Comparison of ENCODE assay signal across 28 cellular contexts in the genomic region with DNA sequence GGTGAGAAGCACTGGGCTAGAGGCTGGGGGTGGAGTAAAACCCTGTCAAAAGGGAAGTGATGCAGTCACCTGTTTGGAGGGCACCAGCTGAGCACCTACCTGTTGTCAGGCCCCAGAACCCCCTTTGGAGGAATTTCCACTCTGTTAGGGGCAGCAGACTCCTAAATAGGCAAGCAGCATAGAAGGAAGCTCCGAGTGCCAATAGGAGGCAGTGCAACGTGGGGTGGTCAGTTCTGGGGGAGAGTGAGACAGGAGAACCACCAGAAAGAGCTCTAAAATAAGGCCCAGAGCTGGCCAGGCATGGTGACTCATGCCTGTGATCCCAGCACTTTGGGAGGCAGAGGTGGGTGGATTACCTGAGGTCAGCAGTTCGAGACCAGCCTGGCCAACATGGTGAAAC.
"Had no signal": no experiment of that assay in that cellular context is flagged by ENCODE, and none has a peak within 500 bp of the region (broad histone marks: within the 10 kb centered on the region; RNA-seq: fewer than 3 reads in every experiment).

No MANE protein-coding gene starts in this region.

- DNase-seq: dermis blood vessel endothelial cell; dorsolateral prefrontal cortex; effector CD4-positive, alpha-beta T cell; effector memory CD4-positive, alpha-beta T cell; erythroblast; esophagus squamous epithelium; foreskin fibroblast; foreskin melanocyte; gastrocnemius medialis; glutamatergic neuron; head of caudate nucleus; heart right ventricle; hippocampal formation; immature natural killer cell; islet precursor cell; kidney; kidney glomerular epithelial cell; left lung; left ventricle myocardium superior; lower lobe of right lung; mesenchymal stem cell; mucosa of descending colon; naive B cell; naive thymus-derived CD8-positive, alpha-beta T cell had no signal

- H3K27ac Mint-ChIP-seq: immature natural killer cell; mesothelial cell of epicardium; naive B cell; naive thymus-derived CD8-positive, alpha-beta T cell had no signal

- H3K36me3 ChIP-seq: esophagus squamous epithelium, gastrocnemius medialis, heart right ventricle, left lung, lower lobe of right lung had no signal

- H3K9me3 Mint-ChIP-seq: immature natural killer cell; mesothelial cell of epicardium; naive B cell; naive thymus-derived CD8-positive, alpha-beta T cell had no signal

- H3K4me3 Mint-ChIP-seq: immature natural killer cell; mesothelial cell of epicardium; naive thymus-derived CD8-positive, alpha-beta T cell had no signal

- H3K4me3 ChIP-seq: coronary artery, dorsolateral prefrontal cortex, esophagus squamous epithelium, gastrocnemius medialis, heart right ventricle, left lung, lower lobe of right lung, mucosa of descending colon had no signal

- H3K27ac ChIP-seq: coronary artery, dorsolateral prefrontal cortex, epithelial cell of prostate, esophagus squamous epithelium, gastrocnemius medialis, heart right ventricle, left lung, lower lobe of right lung had no signal

- H3K36me3 Mint-ChIP-seq: immature natural killer cell; mesothelial cell of epicardium; naive thymus-derived CD8-positive, alpha-beta T cell had no signal

- H3K4me1 Mint-ChIP-seq: immature natural killer cell; mesothelial cell of epicardium; naive thymus-derived CD8-positive, alpha-beta T cell had no signal

- ATAC-seq: esophagus mucosa; gastrocnemius medialis; heart right ventricle; left lung; left ventricle myocardium superior; lower lobe of right lung; mucosa of descending colon; naive thymus-derived CD8-positive, alpha-beta T cell had no signal

- H3K4me1 ChIP-seq: esophagus squamous epithelium, gastrocnemius medialis, heart right ventricle, left lung, lower lobe of right lung had no signal

- H3K9me3 ChIP-seq: esophagus squamous epithelium, gastrocnemius medialis, heart right ventricle, left lung, lower lobe of right lung, mucosa of descending colon had no signal
